19 cellular contexts compared by ENCODE assay signal in genomic region chr22:16776088-16776487, GRCh38.
"Had no signal": no experiment of that assay in that cellular context is flagged by ENCODE, and none has a peak within 500 bp of the region (broad histone marks: within the 10 kb centered on the region; RNA-seq: fewer than 3 reads in every experiment).

No MANE protein-coding gene starts in this region.

- ATAC-seq: naive thymus-derived CD4-positive, alpha-beta T cell had no signal

- DNase-seq: effector CD4-positive, alpha-beta T cell; endodermal cell; erythroblast; foreskin melanocyte; head of caudate nucleus; hypothalamus; kidney glomerular epithelial cell; mesendoderm; naive thymus-derived CD4-positive, alpha-beta T cell; nephron progenitor cell; sigmoid colon; stimulated activated CD4-positive, alpha-beta T cell treated with anti-CD3 and anti-CD28 coated beads, Interleukin-2, amount 100 ng/mL, for 24 hours; stimulated activated naive CD4-positive, alpha-beta T cell; stomach; substantia nigra; transverse colon had no signal

- H3K4me3 ChIP-seq: coronary artery, sigmoid colon, skin epidermis, stomach, thoracic aorta, transverse colon had no signal
